Comparison of ENCODE assay signal across 17 cellular contexts in genomic region chr1:1300352-1300739, GRCh38.
"Had no signal": no experiment of that assay in that cellular context is flagged by ENCODE, and none has a peak within 500 bp of the region (broad histone marks: within the 10 kb centered on the region; RNA-seq: fewer than 3 reads in every experiment).

No MANE protein-coding gene starts in this region.

- H3K4me3 Mint-ChIP-seq: activated CD4-positive, alpha-beta T cell treated with anti-CD3 and anti-CD28 coated beads, Interleukin-2, amount 10 ng/mL, durations not matched to agents 24 days and 14 days; activated T-helper 17 cell treated with anti-CD3 and anti-CD28 coated beads, Interleukin-2, amount 50 U/mL, for 72 hours; nephron; T-helper 2 cell treated with Interferon-gamma antibody and Interleukin-4, amounts not matched to agents 5 μg/mL and 100 μg/mL, for 36 hours had no signal

- H3K4me3 ChIP-seq: cardiac muscle cell, esophagus squamous epithelium, left ventricle myocardium inferior, right atrium auricular region, skin epidermis, upper lobe of left lung had no signal

- H3K27ac Mint-ChIP-seq: activated CD4-positive, alpha-beta T cell treated with anti-CD3 and anti-CD28 coated beads, Interleukin-2, amount 10 ng/mL, durations not matched to agents 24 days and 14 days; activated T-helper 17 cell treated with anti-CD3 and anti-CD28 coated beads, Interleukin-2, amount 50 U/mL, for 72 hours; nephron; progenitor cell of endocrine pancreas; T-helper 2 cell treated with Interferon-gamma antibody and Interleukin-4, amounts not matched to agents 5 μg/mL and 100 μg/mL, for 36 hours had no signal

- H3K9me3 Mint-ChIP-seq: activated CD4-positive, alpha-beta T cell treated with anti-CD3 and anti-CD28 coated beads, Interleukin-2, amount 10 ng/mL, durations not matched to agents 24 days and 14 days; activated T-helper 17 cell treated with anti-CD3 and anti-CD28 coated beads, Interleukin-2, amount 50 U/mL, for 72 hours; nephron; T-helper 2 cell treated with Interferon-gamma antibody and Interleukin-4, amounts not matched to agents 5 μg/mL and 100 μg/mL, for 36 hours had no signal

- H3K27me3 Mint-ChIP-seq: activated CD4-positive, alpha-beta T cell treated with anti-CD3 and anti-CD28 coated beads, Interleukin-2, amount 10 ng/mL, durations not matched to agents 24 days and 14 days; activated T-helper 17 cell treated with anti-CD3 and anti-CD28 coated beads, Interleukin-2, amount 50 U/mL, for 72 hours; progenitor cell of endocrine pancreas had no signal

- H3K4me1 Mint-ChIP-seq: activated T-helper 17 cell treated with anti-CD3 and anti-CD28 coated beads, Interleukin-2, amount 50 U/mL, for 72 hours had no signal

- DNase-seq: activated CD4-positive, CD25-positive, alpha-beta regulatory T cell; activated T-cell treated with anti-CD3 and anti-CD28 coated beads for 4 hours; esophagus squamous epithelium; hippocampal formation; kidney; left ventricle myocardium inferior; occipital lobe; stimulated activated CD4-positive, alpha-beta T cell treated with anti-CD3 and anti-CD28 coated beads, Interleukin-4, amount 100 ng/mL, for 1 hour had no signal

- H3K27ac ChIP-seq: cardiac muscle cell, esophagus squamous epithelium, left ventricle myocardium inferior, right atrium auricular region, skin epidermis, upper lobe of left lung had no signal
